Comparison of ENCODE assay signal across 26 cellular contexts in genomic region chr9:78009156-78009555, GRCh38. TPM values are rescaled to one million over a fixed set of nuclear protein-coding genes. Genes with fewer than 3 reads are reported as not detected.
DNase-seq lines count a peak whose midpoint lies in the region; ATAC-seq and TF ChIP-seq lines count a peak whose summit lies in the region.
"Had no signal": no experiment of that assay in that cellular context is flagged by ENCODE, and none has a peak within 500 bp of the region (broad histone marks: within the 10 kb centered on the region; RNA-seq: fewer than 3 reads in every experiment).

No MANE protein-coding gene starts in this region.

- H4K20me1 ChIP-seq in BLaER1 = no peaks in the 10 kb centered on the region

- H3K9ac ChIP-seq in BLaER1 = no peak overlapping the region

- H3K9me3 ChIP-seq in BLaER1 = peaks cover 4% of the 10 kb centered on the region; the same call in 1 of the 2 replicates
- H3K9me3 ChIP-seq in mucosa of descending colon = no peaks in the 10 kb centered on the region
- H3K9me3 ChIP-seq: SJSA1, tibial nerve had no signal

- H3K27ac ChIP-seq in BLaER1 = no peak overlapping the region
- H3K27ac ChIP-seq: 22Rv1, SJSA1 had no signal

- peak overlapping the region; percentile 18; the same call in 1 of the 2 replicates for H3K4me2 ChIP-seq in BLaER1
- H3K4me2 ChIP-seq: GM23338 had no signal

- no peaks in the 10 kb centered on the region for H3K36me3 ChIP-seq in BLaER1
- H3K36me3 ChIP-seq in mucosa of descending colon (ENCODE audit: low read depth) = no peaks in the 10 kb centered on the region
- H3K36me3 ChIP-seq: tibial nerve had no signal

- peaks cover 27% of the 10 kb centered on the region for H3K4me1 ChIP-seq in BLaER1
- peaks cover 35% of the 10 kb centered on the region for H3K4me1 ChIP-seq in mucosa of descending colon (ENCODE audit: low read depth)

- intact Hi-C loops in mucosa of descending colon (cut with DNase I, micrococcal nuclease) = no loop called here

- ATAC-seq in mucosa of descending colon (peak; percentile 12), GM18502 (IDR thresholded peaks at IDR 0.05; ENCODE audit: poor library complexity, unreplicated experiment) (no peak)
- ATAC-seq: GM23338, right cardiac atrium, T-cell had no signal

- no peak for TF ChIP-seq CTCF in mucosa of descending colon (IDR thresholded peaks at IDR 0.05)

- H3K4me3 ChIP-seq in BLaER1 = no peak overlapping the region
- H3K4me3 ChIP-seq in mucosa of descending colon = no peak overlapping the region
- H3K4me3 ChIP-seq: dorsolateral prefrontal cortex, GM23338, SJSA1, tibial nerve had no signal

- no peaks in the 10 kb centered on the region for H3K27me3 ChIP-seq in BLaER1
- H3K27me3 ChIP-seq: dorsolateral prefrontal cortex, SJSA1, tibial nerve had no signal

- DNase-seq in DMS 273 (lab: John Stamatoyannopoulos, UW; ENCODE audit: unreplicated experiment) = peak; percentile 23
- DNase-seq in DMS 273 treated with DMSO at 0.1 percent for 48 hours (lab: John Stamatoyannopoulos, UW) = no peak
- peak; percentile 32 for DNase-seq in NCI-H510A (lab: John Stamatoyannopoulos, UW)
- no peak for DNase-seq in mucosa of descending colon
- no peak for DNase-seq in activated gamma-delta T cell (lab: John Stamatoyannopoulos, UW)
- DNase-seq in NCI-H774 (lab: John Stamatoyannopoulos, UW) = no peak
- DNase-seq: activated CD4-positive, alpha-beta T cell treated with anti-CD3 and anti-CD28 coated beads for 1 hour; activated naive CD4-positive, alpha-beta T cell treated with anti-CD3 and anti-CD28 coated beads, Interleukin-2, amount 10 ng/mL, durations not matched to agents 7 days and 5 days; CD8-positive, alpha-beta memory T cell; DMS79; dorsolateral prefrontal cortex; islet precursor cell; KG1; midbrain; MV-4-11; NCI-H1694; NCI-H446; stimulated activated CD4-positive, alpha-beta T cell treated with anti-CD3 and anti-CD28 coated beads, Interleukin-15, amount 100 ng/mL, for 24 hours; T-cell had no signal

RNA-seq across cellular contexts. Expression of gene GNAQ, which starts 22.5 kb away (rescaled TPM):
- total RNA-seq in mucosa of descending colon = 100 to 1,000 TPM in 2 of 3 donors, 10 to 100 TPM in 1; 95.9 to 115 (median 104) TPM

Comparison
In these comparisons a context has a peak if more than half of its experiments do, and no peak if none do; other contexts are left out.
1. DNase-seq: peak in DMS 273 (single experiment) and NCI-H510A (single experiment); none in DMS 273 treated with DMSO at 0.1 percent for 48 hours (single experiment), mucosa of descending colon (0 of 3), activated gamma-delta T cell (single experiment) and NCI-H774 (single experiment).